ENCODE assay signal across 1 cellular context in the genomic region with DNA sequence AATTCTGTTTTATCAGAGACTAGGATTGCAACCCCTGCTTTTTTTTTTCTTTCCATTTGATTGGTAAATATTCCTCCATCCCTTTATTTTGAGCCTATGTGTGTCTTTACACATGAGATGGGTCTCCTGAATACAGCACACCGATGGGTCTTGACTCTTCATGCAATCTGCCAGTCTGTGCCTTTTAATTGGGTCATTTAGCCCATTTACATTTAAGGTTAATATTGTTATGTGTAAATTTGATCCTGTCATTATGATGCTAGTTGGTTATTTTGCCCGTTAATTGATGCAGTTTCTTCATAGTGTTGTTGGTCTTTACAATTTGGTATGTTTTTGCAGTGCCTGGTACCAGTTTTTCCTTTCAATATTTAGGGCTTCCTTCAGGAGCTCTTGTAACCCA. TPM values are rescaled to one million over a fixed set of nuclear protein-coding genes. Genes with fewer than 3 reads are reported as not detected.
"Had no signal": no experiment of that assay in that cellular context is flagged by ENCODE, and none has a peak within 500 bp of the region (broad histone marks: within the 10 kb centered on the region; RNA-seq: fewer than 3 reads in every experiment).

No MANE protein-coding gene starts in this region.

RNA-seq across cellular contexts. Expression of a gene that starts 25.0 kb away (rescaled TPM):
- total RNA-seq: WTC11 had no signal
